1 cellular context compared by ENCODE assay signal in genomic region chr7:100568936-100569844, GRCh38.
TF ChIP-seq lines count a peak whose summit lies in the region.

No MANE protein-coding gene starts in this region.

TF ChIP-seq in HepG2, 621 proteins besides CTCF, POLR2A, EP300 and RAD21 (continued from another document and continues in another):
- no peak; the same call in 1 of the 2 replicates for TF ChIP-seq ZBTB44 (CRISPR knock-in tag; IDR thresholded peaks at IDR 0.05)
- TF ChIP-seq TFDP2 (CRISPR knock-in tag; IDR thresholded peaks at IDR 0.05) = no peak
- no peak for TF ChIP-seq ZNF383 (CRISPR knock-in tag; IDR thresholded peaks at IDR 0.05; ENCODE audit: borderline replicate concordance)
- no peak; a peak in 1 of 4 replicates for TF ChIP-seq NR2F1 (CRISPR knock-in tag; IDR thresholded peaks at IDR 0.05)
- peak; percentile 76 for TF ChIP-seq POLR2G (IDR thresholded peaks at IDR 0.05; ENCODE audit: low read depth, low read length)
- TF ChIP-seq ZBTB38 (CRISPR knock-in tag; IDR thresholded peaks at IDR 0.05) = peak; percentile 13; the same call in 1 of the 2 replicates
- TF ChIP-seq FOSL1 (CRISPR knock-in tag; IDR thresholded peaks at IDR 0.05; ENCODE audit: borderline replicate concordance) = no peak
- TF ChIP-seq ZNF7 (CRISPR knock-in tag; IDR thresholded peaks at IDR 0.05) = no peak
- no peak for TF ChIP-seq ZNF660 (CRISPR knock-in tag; IDR thresholded peaks at IDR 0.05; ENCODE audit: borderline replicate concordance, low read depth)
- no peak; the same call in 1 of the 2 replicates for TF ChIP-seq ZNF672 (CRISPR knock-in tag; IDR thresholded peaks at IDR 0.05)
- peak; percentile 17; the same call in 1 of the 2 replicates for TF ChIP-seq ZNF280D (CRISPR knock-in tag; IDR thresholded peaks at IDR 0.05)
- TF ChIP-seq ZNF543 (CRISPR knock-in tag; IDR thresholded peaks at IDR 0.05) = no peak
- peak; percentile 49 for TF ChIP-seq CEBPG (CRISPR knock-in tag; IDR thresholded peaks at IDR 0.05)
- TF ChIP-seq YY1 (IDR thresholded peaks at IDR 0.05; ENCODE audit: insufficient read depth, insufficient replicate concordance, low read depth, low read length) = peak; percentile 52
- TF ChIP-seq ZNF143 (CRISPR knock-in tag; IDR thresholded peaks at IDR 0.05) = no peak
- no peak for TF ChIP-seq FOXO1 (CRISPR knock-in tag; IDR thresholded peaks at IDR 0.05)
- TF ChIP-seq SRY (CRISPR knock-in tag; IDR thresholded peaks at IDR 0.05) = no peak
- peak; percentile 7 for TF ChIP-seq TBL1XR1 (IDR thresholded peaks at IDR 0.05; ENCODE audit: borderline replicate concordance, low read length, partially characterized antibody)
- no peak for TF ChIP-seq ZSCAN30 (CRISPR knock-in tag; IDR thresholded peaks at IDR 0.05)
- no peak for TF ChIP-seq MXD1 (CRISPR knock-in tag; IDR thresholded peaks at IDR 0.05)
- TF ChIP-seq ZNF326 (CRISPR knock-in tag; IDR thresholded peaks at IDR 0.05; ENCODE audit: borderline replicate concordance) = peak; percentile 99
- TF ChIP-seq CREB3 (CRISPR knock-in tag; IDR thresholded peaks at IDR 0.05) = no peak
- peak; percentile 15 for TF ChIP-seq IKZF5 (CRISPR knock-in tag; IDR thresholded peaks at IDR 0.05)
- TF ChIP-seq ZSCAN20 (CRISPR knock-in tag; IDR thresholded peaks at IDR 0.05; ENCODE audit: borderline replicate concordance) = no peak; the same call in 1 of the 2 replicates
- no peak for TF ChIP-seq ZNF580 (CRISPR knock-in tag; IDR thresholded peaks at IDR 0.05; ENCODE audit: borderline replicate concordance, low read depth)
- TF ChIP-seq IRF1 (CRISPR knock-in tag; IDR thresholded peaks at IDR 0.05; ENCODE audit: low read depth) = 0 out of 2 replicates have a peak, but pooled peaks have one; percentile 40
- TF ChIP-seq SRSF4 (IDR thresholded peaks at IDR 0.05; ENCODE audit: low read depth, low read length, poor library complexity, severe bottlenecking) = no peak
- TF ChIP-seq AKNA (CRISPR knock-in tag; IDR thresholded peaks at IDR 0.05; ENCODE audit: borderline replicate concordance) = 0 out of 2 replicates have a peak, but pooled peaks have one; percentile 84
- no peak; the same call in none of the 2 replicates for TF ChIP-seq SOX5 (CRISPR knock-in tag; IDR thresholded peaks at IDR 0.05; ENCODE audit: borderline replicate concordance)
- TF ChIP-seq ZBTB49 (CRISPR knock-in tag; IDR thresholded peaks at IDR 0.05; ENCODE audit: borderline replicate concordance) = no peak
- no peak for TF ChIP-seq PRDM4 (CRISPR knock-in tag; IDR thresholded peaks at IDR 0.05; ENCODE audit: borderline replicate concordance)
- TF ChIP-seq SALL2 (CRISPR knock-in tag; IDR thresholded peaks at IDR 0.05) = peak; percentile 66; the same call in 1 of the 2 replicates
- TF ChIP-seq ZNF563 (CRISPR knock-in tag; IDR thresholded peaks at IDR 0.05) = no peak
